ENCODE assay signal across 9 cellular contexts in the genomic region with DNA sequence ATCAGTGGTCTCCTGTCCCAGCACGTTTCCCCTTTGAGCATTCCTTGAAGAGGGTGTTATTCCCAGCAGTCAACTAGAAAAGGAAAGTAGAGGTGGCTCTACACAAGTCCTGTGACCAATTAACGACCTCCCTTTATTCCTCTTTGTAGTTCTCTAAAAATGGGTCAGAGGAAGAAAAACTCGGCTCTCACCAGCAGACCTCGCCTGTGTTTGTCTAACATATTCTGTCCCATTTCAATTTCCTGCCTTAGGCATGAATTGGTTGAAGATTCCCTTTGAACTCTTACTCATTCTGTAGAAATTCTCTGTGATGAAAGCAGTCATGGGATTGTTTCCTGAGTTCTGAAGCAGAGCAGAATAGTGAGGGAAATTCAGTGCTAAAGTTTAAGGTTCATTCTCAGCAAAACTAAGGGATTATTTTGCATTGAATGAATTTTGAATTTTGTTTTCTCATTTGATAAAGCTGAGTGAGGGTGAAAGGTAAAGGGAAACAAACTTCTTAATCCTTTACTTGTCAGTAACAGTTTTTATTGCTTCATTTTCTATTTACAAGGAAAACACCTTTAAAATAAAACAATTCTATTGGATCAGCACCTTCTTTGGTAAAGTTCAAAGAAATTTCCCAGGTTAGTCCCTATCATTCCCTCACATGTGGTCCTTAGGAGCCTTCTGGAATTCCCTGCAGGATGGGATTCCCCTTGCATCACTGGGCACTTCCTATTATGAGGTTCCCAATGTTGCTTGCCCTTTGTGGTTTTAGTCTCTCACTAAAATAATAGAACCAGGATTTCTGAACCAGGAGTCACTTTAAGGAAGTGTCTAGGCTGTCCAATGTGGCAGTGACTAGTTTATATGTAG.
A peak's percentile ranks its signal among the peaks of the same experiment; 100 is the strongest.
DNase-seq lines count a peak whose midpoint lies in the region; ATAC-seq and TF ChIP-seq lines count a peak whose summit lies in the region.
"Had no signal": no experiment of that assay in that cellular context is flagged by ENCODE, and none has a peak within 500 bp of the region (broad histone marks: within the 10 kb centered on the region; RNA-seq: fewer than 3 reads in every experiment).

No MANE protein-coding gene starts in this region.

- POLR2A ChIA-PET in T-cell (lab: Charles Lee), result no interaction called here

- H3K27me3 ChIP-seq in GM23248 (replicated peaks; ENCODE audit: insufficient read depth) (no peaks in the 10 kb centered on the region), foreskin keratinocyte (no peaks in the 10 kb centered on the region)

- peak overlapping the region; percentile 55 for H3K4me2 ChIP-seq in GM23248 (ENCODE audit: unreplicated experiment)

- 23 to 32% methylated on average over 4 of the region's 4 CpGs for WGBS in GM23248 (ENCODE audit: low coverage in 1 of 2, low lambda C conversion rate in 2 of 2, missing lambda C conversion rate in 2 of 2), 2 experiments

- peak overlapping the region; percentile 47 to 63 for H3K27ac Mint-ChIP-seq in T-cell
- H3K27ac Mint-ChIP-seq in activated naive CD4-positive, alpha-beta T cell treated with anti-CD3 and anti-CD28 coated beads for 36 hours, result no peak overlapping the region
- H3K27ac Mint-ChIP-seq: activated CD4-positive, alpha-beta T cell treated with anti-CD3 and anti-CD28 coated beads, Interleukin-2, amount 10 ng/mL, durations not matched to agents 24 days and 14 days had no signal

- peaks cover 34% of the 10 kb centered on the region; the same call in 1 of the 2 replicates for H3F3A ChIP-seq in GM23248 (ENCODE audit: insufficient read depth)

- no peak for ATAC-seq in T-cell (replicated peaks in 1 of 4)
- ATAC-seq in foreskin keratinocyte, result peak; percentile 85
- ATAC-seq in GM21723 (IDR thresholded peaks at IDR 0.05; ENCODE audit: unreplicated experiment), result no peak

- peak overlapping the region; percentile 76 for H3K27ac ChIP-seq in GM23248
- H3K27ac ChIP-seq in foreskin keratinocyte, result peak overlapping the region; percentile 86
- H3K27ac ChIP-seq in skin epidermis, result peak overlapping the region in 17 of 21 experiments; percentile 7 to 83 (median 56)

- no peaks in the 10 kb centered on the region for H4K20me1 ChIP-seq in GM23248 (ENCODE audit: insufficient read depth)

- no peaks in the 10 kb centered on the region for H3K79me2 ChIP-seq in GM23248 (ENCODE audit: insufficient read depth)

- no peaks in the 10 kb centered on the region for H3K9me2 ChIP-seq in GM23248 (ENCODE audit: insufficient read depth)

- intact Hi-C loops in activated naive CD4-positive, alpha-beta T cell treated with anti-CD3 and anti-CD28 coated beads for 36 hours (cut with micrococcal nuclease), result no loop called here

- H3K4me3 ChIP-seq in GM23248 (peak overlapping the region; percentile 23; the same call in 1 of the 2 replicates), skin epidermis (no peak overlapping the region)

- H3K36me3 Mint-ChIP-seq in T-cell, result no peaks in the 10 kb centered on the region
- no peaks in the 10 kb centered on the region for H3K36me3 Mint-ChIP-seq in activated naive CD4-positive, alpha-beta T cell treated with anti-CD3 and anti-CD28 coated beads for 36 hours (ENCODE audit: low read depth)

- H3K4me1 ChIP-seq in GM23248 (ENCODE audit: insufficient read depth) (peaks cover 37% of the 10 kb centered on the region), foreskin keratinocyte (peaks cover 26% of the 10 kb centered on the region)

- peak overlapping the region in 1 of 3 donors; percentile 20 for H3K4me3 Mint-ChIP-seq in T-cell
- no peak overlapping the region for H3K4me3 Mint-ChIP-seq in activated naive CD4-positive, alpha-beta T cell treated with anti-CD3 and anti-CD28 coated beads for 36 hours
- H3K4me3 Mint-ChIP-seq: activated CD4-positive, alpha-beta T cell treated with anti-CD3 and anti-CD28 coated beads, Interleukin-2, amount 10 ng/mL, durations not matched to agents 24 days and 14 days had no signal

- peaks cover 25 to 37% (median 34%) of the 10 kb centered on the region in 3 donors for H3K4me1 Mint-ChIP-seq in T-cell
- H3K4me1 Mint-ChIP-seq in activated naive CD4-positive, alpha-beta T cell treated with anti-CD3 and anti-CD28 coated beads for 36 hours (ENCODE audit: low read depth), result peaks cover 20% of the 10 kb centered on the region

- no peaks in the 10 kb centered on the region for H3K36me3 ChIP-seq in GM23248 (ENCODE audit: low read depth)

- H3K9me3 Mint-ChIP-seq in T-cell, result no peaks in the 10 kb centered on the region
- no peaks in the 10 kb centered on the region for H3K9me3 Mint-ChIP-seq in activated naive CD4-positive, alpha-beta T cell treated with anti-CD3 and anti-CD28 coated beads for 36 hours
- H3K9me3 Mint-ChIP-seq: activated CD4-positive, alpha-beta T cell treated with anti-CD3 and anti-CD28 coated beads, Interleukin-2, amount 10 ng/mL, durations not matched to agents 24 days and 14 days had no signal

- H3K9me3 ChIP-seq in GM23248 (ENCODE audit: low read depth), result no peaks in the 10 kb centered on the region

- H2AFZ ChIP-seq in GM23248, result no peak overlapping the region

- no peak for TF ChIP-seq CTCF in foreskin keratinocyte (conservative IDR thresholded peaks at IDR 0.05)

- CTCF ChIA-PET in T-cell (lab: Charles Lee), result interaction anchor here in 1 of 2 donors (0.7 kb wide), 1 partner anchor 88 kb away, joined by 3 read pairs; no protein-coding TSS in a partner anchor
- CTCF ChIA-PET in activated naive CD4-positive, alpha-beta T cell treated with anti-CD3 and anti-CD28 coated beads for 36 hours (lab: Charles Lee), result interaction anchor here (0.7 kb wide), 1 partner anchor 94 kb away, joined by 5 read pairs; no protein-coding TSS in a partner anchor

- no peaks in the 10 kb centered on the region for H3K27me3 Mint-ChIP-seq in T-cell
- H3K27me3 Mint-ChIP-seq in activated naive CD4-positive, alpha-beta T cell treated with anti-CD3 and anti-CD28 coated beads for 36 hours (ENCODE audit: low read depth), result no peaks in the 10 kb centered on the region
- H3K27me3 Mint-ChIP-seq: activated CD4-positive, alpha-beta T cell treated with anti-CD3 and anti-CD28 coated beads, Interleukin-2, amount 10 ng/mL, durations not matched to agents 24 days and 14 days had no signal

- peak overlapping the region; percentile 44 for H3K9ac ChIP-seq in GM23248

- DNase-seq in GM23248 (peak; percentile 86), T-cell (no peak), foreskin keratinocyte (peak; percentile 76 to 86), DMS114 treated with DMSO at 0.1 percent for 48 hours (lab: John Stamatoyannopoulos, UW; ENCODE audit: unreplicated experiment) (no peak), NCI-H1930 (lab: John Stamatoyannopoulos, UW) (no peak)
- no peak for DNase-seq in activated naive CD4-positive, alpha-beta T cell treated with anti-CD3 and anti-CD28 coated beads for 36 hours
- DNase-seq: activated CD4-positive, alpha-beta T cell treated with anti-CD3 and anti-CD28 coated beads, Interleukin-2, amount 10 ng/mL, durations not matched to agents 24 days and 14 days had no signal

- in situ Hi-C loops in GM23248 (cut with MboI), result loop anchor here (10.0 kb wide), 1 partner anchor 994 kb away; no protein-coding TSS in a partner anchor

Comparison
In these comparisons a context has a peak if more than half of its experiments do, and no peak if none do; other contexts are left out.
1. DNase-seq: peak in GM23248 (single experiment) and foreskin keratinocyte (2 of 2); none in T-cell (0 of 34), DMS114 treated with DMSO at 0.1 percent for 48 hours (single experiment), NCI-H1930 (0 of 2) and activated naive CD4-positive, alpha-beta T cell treated with anti-CD3 and anti-CD28 coated beads for 36 hours (single experiment).
2. Peak in every context shown above with its lines, with median percentiles within 50 percentile points of each other: H3K27ac ChIP-seq.